ENCODE assay signal across 8 cellular contexts in the genomic region with DNA sequence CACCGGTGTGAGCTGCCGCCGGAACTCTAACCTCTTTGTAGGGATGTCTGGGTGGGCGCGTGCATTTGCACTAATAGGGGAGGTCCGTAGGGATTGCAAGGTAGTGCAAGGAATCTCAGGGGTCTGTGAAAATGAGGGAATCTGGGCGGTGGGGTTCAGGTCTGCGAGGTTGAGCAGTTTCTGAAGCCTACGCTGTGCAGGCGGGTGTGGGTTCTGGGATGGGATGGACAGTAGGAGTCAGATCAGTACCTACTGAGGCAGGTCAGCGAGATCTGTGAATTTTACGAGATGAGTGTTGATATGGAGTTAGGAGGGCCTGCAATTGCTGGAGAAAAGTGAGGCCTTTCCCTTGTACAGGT. TPM values are rescaled to one million over a fixed set of nuclear protein-coding genes. Genes with fewer than 3 reads are reported as not detected.
DNase-seq lines count a peak whose midpoint lies in the region; ATAC-seq, FAIRE-seq and TF ChIP-seq lines count a peak whose summit lies in the region.

No MANE protein-coding gene starts in this region.

- TF ChIP-seq CTCF in bronchial epithelial cell (IDR thresholded peaks at IDR 0.05; ENCODE audit: insufficient read depth, low read length, severe bottlenecking) (no peak), mucosa of descending colon (IDR thresholded peaks at IDR 0.05) (no peak)

- peaks cover 20% of the 10 kb centered on the region for H3K79me2 ChIP-seq in ACC112 (ENCODE audit: control insufficient read depth, insufficient read depth, low read length, unreplicated experiment)

- peak overlapping the region; percentile 92 for H2AFZ ChIP-seq in ACC112 (ENCODE audit: low read length, unreplicated experiment)

- H3K4me1 ChIP-seq in ACC112 (ENCODE audit: control insufficient read depth, insufficient read depth, low read length, unreplicated experiment): peaks cover 26% of the 10 kb centered on the region
- peaks cover 32% of the 10 kb centered on the region for H3K4me1 ChIP-seq in mucosa of descending colon (ENCODE audit: low read depth)

- no peaks in the 10 kb centered on the region for H3K9me3 ChIP-seq in mucosa of descending colon

- no peaks in the 10 kb centered on the region for H3K36me3 ChIP-seq in ACC112 (ENCODE audit: insufficient read depth, low read length)
- H3K36me3 ChIP-seq in bronchial epithelial cell (ENCODE audit: control insufficient read depth, insufficient read depth, low read length): no peaks in the 10 kb centered on the region
- H3K36me3 ChIP-seq in mucosa of descending colon (ENCODE audit: low read depth): no peaks in the 10 kb centered on the region

- peak; percentile 0 for ATAC-seq in HG03342 (IDR thresholded peaks at IDR 0.05; ENCODE audit: unreplicated experiment)
- no peak for ATAC-seq in mucosa of descending colon

- H3K27ac ChIP-seq in ACC112 (ENCODE audit: low read depth, low read length): peak overlapping the region; percentile 60; the same call in 1 of the 2 replicates

- intact Hi-C loops in mucosa of descending colon (cut with DNase I, micrococcal nuclease): loop anchor here (5.0 to 10.0 kb wide), 2 partner anchors 141 to 358 kb away; no protein-coding TSS in a partner anchor

- DNase-seq in bronchial epithelial cell (ENCODE audit: low read depth) (no peak), mucosa of descending colon (no peak), cerebellar nuclear complex (lab: John Stamatoyannopoulos, UW) (no peak), GM19238 (ENCODE audit: insufficient read length, low spot score) (no peak), middle frontal gyrus (ENCODE audit: extremely low spot score, low spot score) (no peak), DMS53 (lab: John Stamatoyannopoulos, UW) (no peak)

- no peak for FAIRE-seq in bronchial epithelial cell (lab: Jason Lieb, UNC)

- peak overlapping the region; percentile 88 for H3K4me3 ChIP-seq in ACC112 (ENCODE audit: low read depth, low read length)
- peak overlapping the region; percentile 74 for H3K4me3 ChIP-seq in bronchial epithelial cell (ENCODE audit: low read depth, low read length)
- peak overlapping the region; percentile 24 for H3K4me3 ChIP-seq in mucosa of descending colon

- H3K27me3 ChIP-seq in ACC112 (ENCODE audit: insufficient read depth, low read length) (no peaks in the 10 kb centered on the region), bronchial epithelial cell (ENCODE audit: control insufficient read depth, insufficient read depth, low read length) (no peaks in the 10 kb centered on the region)

RNA-seq across cellular contexts. Expression of a gene that starts 0.9 kb away (rescaled TPM):
- total RNA-seq in bronchial epithelial cell (10.3 and 12.2 TPM in 2 replicates), mucosa of descending colon (10 to 100 TPM; 32.3 to 35.0 (median 32.9) TPM)

RNA-seq across cellular contexts. Expression of a gene that starts 13.6 kb away (rescaled TPM):
- total RNA-seq in bronchial epithelial cell: 165 and 248 TPM in 2 replicates
- 100 to 1,000 TPM in 2 of 3 donors, 10 to 100 TPM in 1; 96.3 to 109 (median 100) TPM for total RNA-seq in mucosa of descending colon

RNA-seq across cellular contexts. Expression of a gene that starts 20.1 kb away (rescaled TPM):
- total RNA-seq in bronchial epithelial cell (22.9 and 25.3 TPM in 2 replicates), mucosa of descending colon (10 to 100 TPM; 22.3 to 35.8 (median 32.9) TPM)

RNA-seq across cellular contexts. Expression of a gene that starts 36.8 kb away (rescaled TPM):
- 7.6 and 9.7 TPM in 2 replicates for total RNA-seq in bronchial epithelial cell
- total RNA-seq in mucosa of descending colon: 10 to 100 TPM; 19.0 to 22.7 (median 20.7) TPM

RNA-seq across cellular contexts. Expression of a gene that starts 44.1 kb away (rescaled TPM):
- 320 and 342 TPM in 2 replicates for total RNA-seq in bronchial epithelial cell
- total RNA-seq in mucosa of descending colon: 100 to 1,000 TPM; 150 to 193 (median 174) TPM

Comparison
In these comparisons a context has a peak if more than half of its experiments do, and no peak if none do; other contexts are left out.
1. H3K4me3 ChIP-seq: peak in every context shown above with its lines; median percentile 88 in ACC112; 74 in bronchial epithelial cell; 24 in mucosa of descending colon.